ENCODE assay signal across 1 cellular context in the genomic region with DNA sequence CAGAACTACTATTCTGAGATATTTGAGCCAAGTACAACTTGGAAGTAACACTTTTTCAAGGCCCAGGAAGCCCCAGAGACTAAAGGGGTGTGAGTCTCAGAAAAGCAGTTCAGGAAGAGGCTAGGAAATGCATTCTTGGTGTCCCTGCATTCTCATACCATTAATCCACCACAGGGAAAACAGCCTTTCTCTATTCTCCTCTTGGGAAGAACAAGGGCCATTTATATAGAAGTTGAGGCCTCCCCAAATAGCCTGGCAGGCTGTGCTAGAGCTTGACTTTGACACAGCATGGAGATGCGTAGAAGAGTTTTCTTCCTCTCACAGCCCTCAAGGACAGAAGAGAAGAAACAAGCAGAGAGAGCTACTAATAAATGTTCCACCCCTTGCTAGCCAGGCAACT.
TF ChIP-seq lines count a peak whose summit lies in the region.

No MANE protein-coding gene starts in this region.

TF ChIP-seq in HepG2, 621 proteins besides CTCF, POLR2A, EP300 and RAD21:
- no peak for TF ChIP-seq CBX5 (CRISPR knock-in tag; IDR thresholded peaks at IDR 0.05; ENCODE audit: borderline replicate concordance)
- TF ChIP-seq SRSF4 (IDR thresholded peaks at IDR 0.05; ENCODE audit: low read depth, low read length, poor library complexity, severe bottlenecking) = no peak
- no peak for TF ChIP-seq ZNF747 (CRISPR knock-in tag; IDR thresholded peaks at IDR 0.05; ENCODE audit: borderline replicate concordance)
- TF ChIP-seq SRSF9 (IDR thresholded peaks at IDR 0.05; ENCODE audit: borderline replicate concordance, insufficient read depth, low read depth, low read length, poor library complexity, severe bottlenecking) = no peak
TF ChIP-seq in HepG2: peak in this region for 0.
